ENCODE assay signal across 1 cellular context in the genomic region with DNA sequence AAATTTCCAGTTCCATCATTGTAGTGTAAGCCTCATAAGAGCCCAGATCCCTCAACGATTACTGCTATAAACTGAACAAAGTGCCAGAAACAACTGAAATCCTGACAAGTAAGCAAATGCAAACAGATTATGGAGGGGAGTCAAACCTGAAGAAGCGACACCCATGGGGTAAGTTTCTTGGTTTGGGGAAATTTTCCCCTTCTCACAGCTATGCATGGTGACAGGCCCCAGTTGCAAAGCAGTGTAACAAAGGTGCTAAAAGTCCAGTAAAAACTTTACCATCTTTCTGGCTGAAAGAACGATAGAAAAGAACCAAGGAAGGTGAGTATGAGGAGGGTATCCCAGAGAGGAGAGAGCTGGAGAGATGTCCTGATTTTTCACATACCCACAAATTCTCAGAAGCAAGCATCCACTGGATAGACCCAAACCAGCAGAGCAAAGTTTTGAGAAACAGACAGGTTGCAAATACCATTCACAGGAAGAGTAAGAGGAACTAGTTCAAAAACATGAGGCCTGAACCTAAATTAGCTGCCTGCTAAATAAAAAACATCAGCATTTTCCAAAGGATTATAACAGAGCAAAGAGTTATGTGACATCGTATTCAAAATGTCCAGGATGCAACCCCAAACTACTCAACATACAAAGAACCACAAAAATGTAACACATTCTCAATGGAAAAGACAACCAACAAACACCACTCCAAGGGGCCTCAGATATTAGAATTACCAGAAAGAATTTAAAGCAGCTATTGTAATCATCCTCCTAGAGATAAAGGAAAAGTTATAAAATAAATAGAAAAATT.
TF ChIP-seq lines count a peak whose summit lies in the region.

No MANE protein-coding gene starts in this region.

TF ChIP-seq in GM23338, 12 proteins besides CTCF, POLR2A, EP300 and RAD21:
- TF ChIP-seq JUNB (IDR thresholded peaks at IDR 0.05; ENCODE audit: unreplicated experiment) (no peak), EZH2phosphoT487 (IDR thresholded peaks at IDR 0.05; ENCODE audit: unreplicated experiment) (no peak), CREB1 (CRISPR knock-in tag; IDR thresholded peaks at IDR 0.05; ENCODE audit: low read depth) (no peak), STAT1 (IDR thresholded peaks at IDR 0.05; ENCODE audit: unreplicated experiment) (no peak)
- TF ChIP-seq, protein P1, sequence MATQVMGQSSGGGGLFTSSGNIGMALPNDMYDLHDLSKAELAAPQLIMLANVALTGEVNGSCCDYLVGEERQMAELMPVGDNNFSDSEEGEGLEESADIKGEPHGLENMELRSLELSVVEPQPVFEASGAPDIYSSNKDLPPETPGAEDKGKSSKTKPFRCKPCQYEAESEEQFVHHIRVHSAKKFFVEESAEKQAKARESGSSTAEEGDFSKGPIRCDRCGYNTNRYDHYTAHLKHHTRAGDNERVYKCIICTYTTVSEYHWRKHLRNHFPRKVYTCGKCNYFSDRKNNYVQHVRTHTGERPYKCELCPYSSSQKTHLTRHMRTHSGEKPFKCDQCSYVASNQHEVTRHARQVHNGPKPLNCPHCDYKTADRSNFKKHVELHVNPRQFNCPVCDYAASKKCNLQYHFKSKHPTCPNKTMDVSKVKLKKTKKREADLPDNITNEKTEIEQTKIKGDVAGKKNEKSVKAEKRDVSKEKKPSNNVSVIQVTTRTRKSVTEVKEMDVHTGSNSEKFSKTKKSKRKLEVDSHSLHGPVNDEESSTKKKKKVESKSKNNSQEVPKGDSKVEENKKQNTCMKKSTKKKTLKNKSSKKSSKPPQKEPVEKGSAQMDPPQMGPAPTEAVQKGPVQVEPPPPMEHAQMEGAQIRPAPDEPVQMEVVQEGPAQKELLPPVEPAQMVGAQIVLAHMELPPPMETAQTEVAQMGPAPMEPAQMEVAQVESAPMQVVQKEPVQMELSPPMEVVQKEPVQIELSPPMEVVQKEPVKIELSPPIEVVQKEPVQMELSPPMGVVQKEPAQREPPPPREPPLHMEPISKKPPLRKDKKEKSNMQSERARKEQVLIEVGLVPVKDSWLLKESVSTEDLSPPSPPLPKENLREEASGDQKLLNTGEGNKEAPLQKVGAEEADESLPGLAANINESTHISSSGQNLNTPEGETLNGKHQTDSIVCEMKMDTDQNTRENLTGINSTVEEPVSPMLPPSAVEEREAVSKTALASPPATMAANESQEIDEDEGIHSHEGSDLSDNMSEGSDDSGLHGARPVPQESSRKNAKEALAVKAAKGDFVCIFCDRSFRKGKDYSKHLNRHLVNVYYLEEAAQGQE (IDR thresholded peaks at IDR 0.05; ENCODE audit: unreplicated experiment), result no peak
